In genomic region chr7:55439627-55440026, GRCh38 we compare ENCODE assay signal across 11 cellular contexts.
DNase-seq lines count a peak whose midpoint lies in the region; TF ChIP-seq lines count a peak whose summit lies in the region.
"Had no signal": no experiment of that assay in that cellular context is flagged by ENCODE, and none has a peak within 500 bp of the region (broad histone marks: within the 10 kb centered on the region; RNA-seq: fewer than 3 reads in every experiment).

No MANE protein-coding gene starts in this region.

- POLR2A ChIA-PET in A673 (lab: Charles Lee; ENCODE audit: low non-redundant PET) = no interaction called here

- BruUV-seq in A673 (replicated peaks; lab: Mats Ljungman, UMichigan) = no TSS peak

- peak overlapping the region; percentile 27 for H3K23ac ChIP-seq in neuronal stem cell (ENCODE audit: low read depth, low read length, poor library complexity)

- peaks cover 10 to 12% of the 10 kb centered on the region in 2 donors for H3K4me1 ChIP-seq in neuronal stem cell (ENCODE audit: control insufficient read depth in 2 of 2, insufficient read depth in 1 of 2, low read depth in 1 of 2, low read length in 2 of 2)
- no peaks in the 10 kb centered on the region for H3K4me1 ChIP-seq in A673 (ENCODE audit: insufficient read depth, low read length, poor library complexity, severe bottlenecking)
- H3K4me1 ChIP-seq: colonic mucosa had no signal

- no peak overlapping the region for H2BK120ac ChIP-seq in neuronal stem cell (ENCODE audit: low read depth, low read length)

- H2BK12ac ChIP-seq in neuronal stem cell (ENCODE audit: low read length) = no peak overlapping the region

- H3K9ac ChIP-seq in neuronal stem cell (ENCODE audit: low read depth, low read length, poor library complexity) = no peak overlapping the region

- H3K27me3 ChIP-seq in neuronal stem cell (ENCODE audit: control insufficient read depth in 3 of 3, insufficient read depth in 3 of 3, low read depth in 1 of 3, low read length in 3 of 3) = no peaks in the 10 kb centered on the region
- no peaks in the 10 kb centered on the region for H3K27me3 ChIP-seq in A673 (replicated peaks; ENCODE audit: insufficient read depth, low read depth, low read length, poor library complexity)
- H3K27me3 ChIP-seq: colonic mucosa had no signal

- no peaks in the 10 kb centered on the region for H3K36me3 ChIP-seq in neuronal stem cell (replicated peaks in 1 of 2; ENCODE audit: control insufficient read depth in 2 of 2, insufficient read depth in 2 of 2, low read length in 2 of 2)
- no peaks in the 10 kb centered on the region for H3K36me3 ChIP-seq in A673 (ENCODE audit: insufficient read depth, low read length, poor library complexity, severe bottlenecking)
- H3K36me3 ChIP-seq: colonic mucosa had no signal

- peak; percentile 31 to 61 for DNase-seq in NCI-H2081 (lab: John Stamatoyannopoulos, UW)
- no peak for DNase-seq in NCI-H2081 treated with DMSO at 0.1 percent for 48 hours (lab: John Stamatoyannopoulos, UW)
- peak; percentile 23 for DNase-seq in M059J (ENCODE audit: low read depth)
- no peak for DNase-seq in neuronal stem cell (ENCODE audit: low spot score)
- no peak for DNase-seq in A673 (ENCODE audit: low spot score)
- no peak for DNase-seq in GOT3 (lab: John Stamatoyannopoulos, UW)
- no peak for DNase-seq in KG1 (lab: John Stamatoyannopoulos, UW)
- DNase-seq: colonic mucosa; stimulated activated CD4-positive, alpha-beta T cell treated with anti-CD3 and anti-CD28 coated beads, Interleukin-12 subunit alpha, Interleukin-12 subunit beta, amount 100 ng/mL, for 4 hours had no signal

- H2AK5ac ChIP-seq in neuronal stem cell (ENCODE audit: low read depth, low read length) = no peak overlapping the region

- H3K4ac ChIP-seq in neuronal stem cell (ENCODE audit: low read length) = no peak overlapping the region

- H3K79me1 ChIP-seq in neuronal stem cell (ENCODE audit: low read depth, low read length) = no peaks in the 10 kb centered on the region

- H4K8ac ChIP-seq in neuronal stem cell (ENCODE audit: low read depth, low read length) = no peak overlapping the region

- H3K9me3 ChIP-seq in neuronal stem cell (replicated peaks in 1 of 2; ENCODE audit: control insufficient read depth in 2 of 2, insufficient read depth in 1 of 2, low read depth in 1 of 2, low read length in 2 of 2) (no peaks in the 10 kb centered on the region), A673 (ENCODE audit: low read depth, low read length, poor library complexity, severe bottlenecking) (no peaks in the 10 kb centered on the region)
- H3K9me3 ChIP-seq: colonic mucosa had no signal

- no peak overlapping the region for H2BK15ac ChIP-seq in neuronal stem cell (ENCODE audit: low read length)

- peak overlapping the region; percentile 49 for H3K27ac ChIP-seq in VCaP
- H3K27ac ChIP-seq in neuronal stem cell (replicated peaks; ENCODE audit: low read length) = no peak overlapping the region
- no peak overlapping the region for H3K27ac ChIP-seq in A673 (ENCODE audit: low read depth, low read length, poor library complexity, severe bottlenecking)
- H3K27ac ChIP-seq: colonic mucosa, SK-N-MC had no signal

- H2BK5ac ChIP-seq in neuronal stem cell (ENCODE audit: low read length) = no peak overlapping the region

- intact Hi-C loops in A673 (cut with micrococcal nuclease; ENCODE audit: unreplicated experiment) = no loop called here

- no peak overlapping the region for H3K4me2 ChIP-seq in neuronal stem cell (ENCODE audit: insufficient read depth, low read length, poor library complexity, severe bottlenecking)

- CTCF ChIA-PET in A673 (lab: Charles Lee) = no interaction called here

- no peak overlapping the region for H2AFZ ChIP-seq in neuronal stem cell (ENCODE audit: low read length)

- H3K4me3 ChIP-seq in neuronal stem cell (ENCODE audit: low read length in 2 of 2) (no peak overlapping the region), A673 (ENCODE audit: low read depth, low read length, poor library complexity, severe bottlenecking) (no peak overlapping the region)
- H3K4me3 ChIP-seq: colonic mucosa, SK-N-MC had no signal

- no peak overlapping the region for H3K18ac ChIP-seq in neuronal stem cell (ENCODE audit: low read length)

- no CpG with 5 or more reads among the region's 10 CpGs for WGBS in neuronal stem cell (ENCODE audit: extremely low coverage in 2 of 2, insufficient read length in 2 of 2, insufficient replicate concordance in 1 of 2), 2 donors

- TF ChIP-seq CTCF in VCaP (conservative IDR thresholded peaks at IDR 0.05) (no peak), A673 (conservative IDR thresholded peaks at IDR 0.05; ENCODE audit: low read depth, low read length) (no peak)

- no peak overlapping the region for H3K14ac ChIP-seq in neuronal stem cell (ENCODE audit: low read length)

- no peak overlapping the region for H4K91ac ChIP-seq in neuronal stem cell (ENCODE audit: low read depth, low read length, poor library complexity)

Comparison
In these comparisons a context has a peak if more than half of its experiments do, and no peak if none do; other contexts are left out.
1. DNase-seq: peak in NCI-H2081 (2 of 2) and M059J (single experiment); none in NCI-H2081 treated with DMSO at 0.1 percent for 48 hours (single experiment), neuronal stem cell (single experiment), A673 (single experiment), GOT3 (single experiment) and KG1 (single experiment).